Comparison of ENCODE assay signal across 19 cellular contexts in the genomic region with DNA sequence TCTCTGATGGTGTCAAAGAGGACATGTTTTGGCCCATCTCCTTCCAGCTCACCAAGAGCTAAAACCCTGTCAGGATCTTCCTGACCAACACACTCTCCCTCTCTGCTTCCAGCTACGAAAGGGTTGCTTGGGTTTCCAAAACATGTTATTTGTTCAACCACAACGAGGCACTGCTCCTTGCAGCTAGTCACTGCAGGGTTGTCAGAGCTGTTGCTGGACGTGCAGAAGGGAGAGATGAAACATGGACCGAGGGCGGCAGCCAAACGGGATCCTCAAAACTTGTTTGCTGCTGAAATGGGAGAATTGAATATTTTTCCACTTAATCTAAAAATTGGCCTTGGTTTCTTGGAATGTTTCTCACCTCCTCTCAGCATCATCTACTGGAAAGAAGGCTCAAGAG. TPM values are rescaled to one million over a fixed set of nuclear protein-coding genes. Genes with fewer than 3 reads are reported as not detected.
A peak's percentile ranks its signal among the peaks of the same experiment; 100 is the strongest.
DNase-seq lines count a peak whose midpoint lies in the region; ATAC-seq, FAIRE-seq and TF ChIP-seq lines count a peak whose summit lies in the region.
"Had no signal": no experiment of that assay in that cellular context is flagged by ENCODE, and none has a peak within 500 bp of the region (broad histone marks: within the 10 kb centered on the region; RNA-seq: fewer than 3 reads in every experiment).

No MANE protein-coding gene starts in this region.

- H3K36me3 Mint-ChIP-seq in WTC11, result no peaks in the 10 kb centered on the region
- H3K36me3 Mint-ChIP-seq in mesothelial cell of epicardium, result no peaks in the 10 kb centered on the region

- H3K4me3 ChIP-seq in breast epithelium (no peak overlapping the region), WERI-Rb-1 (ENCODE audit: low read depth, low read length) (no peak overlapping the region)
- H3K4me3 ChIP-seq: BLaER1, SJSA1 had no signal

- H3K4me1 Mint-ChIP-seq in WTC11 (peaks cover 37% of the 10 kb centered on the region), mesothelial cell of epicardium (peaks cover 37% of the 10 kb centered on the region)

- no peaks in the 10 kb centered on the region for H3K9me3 ChIP-seq in breast epithelium
- no peaks in the 10 kb centered on the region for H3K9me3 ChIP-seq in WERI-Rb-1 (ENCODE audit: severe bottlenecking)
- H3K9me3 ChIP-seq: BLaER1, SJSA1 had no signal

- FAIRE-seq in G401.6 (lab: Jason Lieb, UNC), result peak; percentile 25

- no peak overlapping the region for H3K27ac Mint-ChIP-seq in WTC11
- no peak overlapping the region for H3K27ac Mint-ChIP-seq in mesothelial cell of epicardium
- H3K27ac Mint-ChIP-seq: H9 had no signal

- POLR2A ChIA-PET in WTC11 (lab: Charles Lee), result no interaction called here

- TF ChIP-seq CTCF in WTC11 (IDR thresholded peaks at IDR 0.05) (no peak), mesothelial cell of epicardium (IDR thresholded peaks at IDR 0.05; ENCODE audit: unreplicated experiment) (no peak), breast epithelium (IDR thresholded peaks at IDR 0.05) (no peak), WERI-Rb-1 (IDR thresholded peaks at IDR 0.05; ENCODE audit: low read depth, low read length) (no peak)

- no peak for ATAC-seq in WTC11

- H3K27ac ChIP-seq in breast epithelium (peak overlapping the region in 1 of 2 donors; percentile 8), WERI-Rb-1 (no peak overlapping the region)
- H3K27ac ChIP-seq: BLaER1, SJSA1 had no signal

- H3K9me3 Mint-ChIP-seq in WTC11 (no peaks in the 10 kb centered on the region), mesothelial cell of epicardium (no peaks in the 10 kb centered on the region)
- H3K9me3 Mint-ChIP-seq: H9 had no signal

- TF ChIP-seq POLR2A in breast epithelium (IDR thresholded peaks at IDR 0.05), result no peak

- intact Hi-C loops in breast epithelium (cut with DNase I; ENCODE audit: low total_unique reads), result no loop called here

- CTCF ChIA-PET in WTC11 (lab: Charles Lee), result no interaction called here

- no peaks in the 10 kb centered on the region for H3K4me1 ChIP-seq in breast epithelium
- H3K4me1 ChIP-seq: SJSA1 had no signal

- no peaks in the 10 kb centered on the region for H3K27me3 ChIP-seq in breast epithelium
- H3K27me3 ChIP-seq in WERI-Rb-1 (ENCODE audit: insufficient read depth, low read depth, severe bottlenecking), result no peaks in the 10 kb centered on the region
- H3K27me3 ChIP-seq: BLaER1, SJSA1 had no signal

- H3K4me3 Mint-ChIP-seq in WTC11, result no peak overlapping the region
- no peak overlapping the region for H3K4me3 Mint-ChIP-seq in mesothelial cell of epicardium
- H3K4me3 Mint-ChIP-seq: H9 had no signal

- DNase-seq in WTC11 (ENCODE audit: low spot score) (no peak), fibroblast of peridontal ligament (ENCODE audit: extremely low read depth) (peak; percentile 42), pons (ENCODE audit: low spot score) (peak; percentile 43), mesothelial cell of epicardium (ENCODE audit: low spot score in 2 of 2, unreplicated experiment in 2 of 2) (no peak), breast epithelium (ENCODE audit: low spot score in 2 of 2) (no peak), DMS 273 (lab: John Stamatoyannopoulos, UW; ENCODE audit: unreplicated experiment) (no peak), WERI-Rb-1 (no peak)
- DNase-seq: DMS 273 treated with DMSO at 0.1 percent for 48 hours; H9; Kasumi-1; NCI-H1417; NCI-H2029; NCI-H524; NK-92 treated with Interleukin-12 subunit alpha and Interleukin-12 subunit beta, amount 100 ng/mL, for 24 hours; OCI-M1; RPMI8226 had no signal

- H3K36me3 ChIP-seq in breast epithelium, result no peaks in the 10 kb centered on the region
- no peaks in the 10 kb centered on the region for H3K36me3 ChIP-seq in WERI-Rb-1
- H3K36me3 ChIP-seq: BLaER1, SJSA1 had no signal

- H3K27me3 Mint-ChIP-seq in WTC11 (ENCODE audit: low read depth), result peaks cover 7% of the 10 kb centered on the region
- H3K27me3 Mint-ChIP-seq in mesothelial cell of epicardium (ENCODE audit: low read depth), result no peaks in the 10 kb centered on the region

TF ChIP-seq in WTC11, 78 proteins besides CTCF, POLR2A, EP300 and RAD21:
- TF ChIP-seq NFYB (CRISPR knock-in tag; conservative IDR thresholded peaks at IDR 0.05; ENCODE audit: low read depth) (0 out of 2 replicates have a peak, but pooled peaks have one; percentile 12), NR1H2 (CRISPR knock-in tag; IDR thresholded peaks at IDR 0.05) (no peak)

RNA-seq across cellular contexts. Expression of gene ZBTB18, which starts 12.4 kb away (rescaled TPM):
- 16.0 to 18.5 TPM (median 17.7 TPM) in 3 replicates for total RNA-seq in WTC11 (2021)
- 41.6 to 43.8 TPM (median 42.5 TPM) in 3 replicates for total RNA-seq in mesothelial cell of epicardium
- 10 to 100 TPM; 10.1 to 19.7 (median 16.7) TPM for total RNA-seq in breast epithelium

Comparison
In these comparisons a context has a peak if more than half of its experiments do, and no peak if none do; other contexts are left out.
1. DNase-seq: peak in fibroblast of peridontal ligament (single experiment) and pons (single experiment); none in WTC11 (single experiment), mesothelial cell of epicardium (0 of 2), breast epithelium (0 of 2), DMS 273 (single experiment) and WERI-Rb-1 (single experiment).